ENCODE assay signal across 2 cellular contexts in the genomic region with DNA sequence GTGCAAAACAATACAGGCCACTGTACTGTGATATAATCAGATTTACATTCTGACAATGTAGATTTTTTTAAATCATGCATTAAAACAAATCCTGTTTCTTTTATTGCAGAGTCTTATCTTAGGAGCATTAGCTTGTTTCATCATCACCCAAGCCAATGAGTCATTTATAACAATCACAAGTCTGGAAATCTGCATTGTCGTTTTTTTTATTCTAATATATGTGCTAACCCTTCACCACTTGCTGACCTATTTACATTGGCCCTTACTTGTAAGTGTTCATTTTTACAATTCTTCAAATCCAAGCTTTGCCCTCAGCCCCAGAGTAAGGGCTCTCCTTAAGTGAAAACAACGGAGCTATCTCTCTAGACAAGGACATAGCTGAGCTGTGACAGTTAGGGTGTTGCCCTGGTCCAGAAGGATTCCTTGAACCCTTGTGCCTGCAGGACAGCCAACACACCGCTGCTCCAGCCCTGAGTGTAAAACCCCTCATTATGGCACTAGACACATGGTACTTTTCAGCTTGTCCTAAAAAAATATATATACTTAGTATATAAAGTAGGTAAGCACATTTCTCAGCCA.
TF ChIP-seq lines count a peak whose summit lies in the region.

No MANE protein-coding gene starts in this region.

TF ChIP-seq in A549, 52 proteins besides CTCF, POLR2A, EP300 and RAD21:
- TF ChIP-seq CHD4 (IDR thresholded peaks at IDR 0.05; ENCODE audit: borderline replicate concordance) (no peak), JUNB (IDR thresholded peaks at IDR 0.05) (peak; percentile 51; the same call in 1 of the 2 replicates), CEBPB (IDR thresholded peaks at IDR 0.05) (peak; percentile 24 to 67; a peak in 3 of 4 replicates), FOSL2 (IDR thresholded peaks at IDR 0.05) (peak; percentile 33; the same call in 1 of the 2 replicates), FOSL2 (CRISPR knock-in tag; IDR thresholded peaks at IDR 0.05) (peak; percentile 82)

TF ChIP-seq in K562, 482 proteins besides CTCF, POLR2A, EP300 and RAD21 (continues in another document):
- no peak for TF ChIP-seq KDM5B (IDR thresholded peaks at IDR 0.05; ENCODE audit: insufficient replicate concordance, low read depth, low read length)
- no peak for TF ChIP-seq ZNF57 (CRISPR knock-in tag; IDR thresholded peaks at IDR 0.05)
- TF ChIP-seq ZNF280A (IDR thresholded peaks at IDR 0.05; ENCODE audit: low read depth, partially characterized antibody) = no peak
- no peak for TF ChIP-seq ZNF224 (CRISPR knock-in tag; IDR thresholded peaks at IDR 0.05)
- no peak for TF ChIP-seq MAFK (IDR thresholded peaks at IDR 0.05; ENCODE audit: low read length)
- no peak for TF ChIP-seq SNRNP70 (optimal IDR thresholded peaks at IDR 0.05; ENCODE audit: low read depth, low read length)
- no peak for TF ChIP-seq EP400 (IDR thresholded peaks at IDR 0.05)
- TF ChIP-seq SNIP1 (IDR thresholded peaks at IDR 0.05; ENCODE audit: low read depth) = no peak
- no peak for TF ChIP-seq KAT8 (IDR thresholded peaks at IDR 0.05; ENCODE audit: low read depth)
- TF ChIP-seq, protein P1, sequence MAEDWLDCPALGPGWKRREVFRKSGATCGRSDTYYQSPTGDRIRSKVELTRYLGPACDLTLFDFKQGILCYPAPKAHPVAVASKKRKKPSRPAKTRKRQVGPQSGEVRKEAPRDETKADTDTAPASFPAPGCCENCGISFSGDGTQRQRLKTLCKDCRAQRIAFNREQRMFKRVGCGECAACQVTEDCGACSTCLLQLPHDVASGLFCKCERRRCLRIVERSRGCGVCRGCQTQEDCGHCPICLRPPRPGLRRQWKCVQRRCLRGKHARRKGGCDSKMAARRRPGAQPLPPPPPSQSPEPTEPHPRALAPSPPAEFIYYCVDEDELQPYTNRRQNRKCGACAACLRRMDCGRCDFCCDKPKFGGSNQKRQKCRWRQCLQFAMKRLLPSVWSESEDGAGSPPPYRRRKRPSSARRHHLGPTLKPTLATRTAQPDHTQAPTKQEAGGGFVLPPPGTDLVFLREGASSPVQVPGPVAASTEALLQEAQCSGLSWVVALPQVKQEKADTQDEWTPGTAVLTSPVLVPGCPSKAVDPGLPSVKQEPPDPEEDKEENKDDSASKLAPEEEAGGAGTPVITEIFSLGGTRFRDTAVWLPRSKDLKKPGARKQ (CRISPR knock-in tag; IDR thresholded peaks at IDR 0.05) = no peak
- no peak for TF ChIP-seq GTF2E2 (tag; IDR thresholded peaks at IDR 0.05)
- TF ChIP-seq ZNF24 (IDR thresholded peaks at IDR 0.05) = no peak
- TF ChIP-seq, protein P2, sequence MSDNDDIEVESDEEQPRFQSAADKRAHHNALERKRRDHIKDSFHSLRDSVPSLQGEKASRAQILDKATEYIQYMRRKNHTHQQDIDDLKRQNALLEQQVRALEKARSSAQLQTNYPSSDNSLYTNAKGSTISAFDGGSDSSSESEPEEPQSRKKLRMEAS (CRISPR knock-in tag; IDR thresholded peaks at IDR 0.05) = no peak
- TF ChIP-seq CEBPB (tag; IDR thresholded peaks at IDR 0.05) = peak; percentile 76
- no peak for TF ChIP-seq ZNF436 (CRISPR knock-in tag; IDR thresholded peaks at IDR 0.05)
- TF ChIP-seq, protein P3, sequence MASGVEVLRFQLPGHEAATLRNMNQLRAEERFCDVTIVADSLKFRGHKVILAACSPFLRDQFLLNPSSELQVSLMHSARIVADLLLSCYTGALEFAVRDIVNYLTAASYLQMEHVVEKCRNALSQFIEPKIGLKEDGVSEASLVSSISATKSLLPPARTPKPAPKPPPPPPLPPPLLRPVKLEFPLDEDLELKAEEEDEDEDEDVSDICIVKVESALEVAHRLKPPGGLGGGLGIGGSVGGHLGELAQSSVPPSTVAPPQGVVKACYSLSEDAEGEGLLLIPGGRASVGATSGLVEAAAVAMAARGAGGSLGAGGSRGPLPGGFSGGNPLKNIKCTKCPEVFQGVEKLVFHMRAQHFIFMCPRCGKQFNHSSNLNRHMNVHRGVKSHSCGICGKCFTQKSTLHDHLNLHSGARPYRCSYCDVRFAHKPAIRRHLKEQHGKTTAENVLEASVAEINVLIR (CRISPR knock-in tag; IDR thresholded peaks at IDR 0.05) = no peak
- no peak for TF ChIP-seq RBM25 (IDR thresholded peaks at IDR 0.05; ENCODE audit: low read depth, low read length, severe bottlenecking)
- TF ChIP-seq MCM3 (IDR thresholded peaks at IDR 0.05) = no peak
- peak; percentile 52; the same call in 1 of the 2 replicates for TF ChIP-seq DPF2 (IDR thresholded peaks at IDR 0.05)
- TF ChIP-seq, protein P4, sequence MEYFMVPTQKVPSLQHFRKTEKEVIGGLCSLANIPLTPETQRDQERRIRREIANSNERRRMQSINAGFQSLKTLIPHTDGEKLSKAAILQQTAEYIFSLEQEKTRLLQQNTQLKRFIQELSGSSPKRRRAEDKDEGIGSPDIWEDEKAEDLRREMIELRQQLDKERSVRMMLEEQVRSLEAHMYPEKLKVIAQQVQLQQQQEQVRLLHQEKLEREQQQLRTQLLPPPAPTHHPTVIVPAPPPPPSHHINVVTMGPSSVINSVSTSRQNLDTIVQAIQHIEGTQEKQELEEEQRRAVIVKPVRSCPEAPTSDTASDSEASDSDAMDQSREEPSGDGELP (CRISPR knock-in tag; IDR thresholded peaks at IDR 0.05; ENCODE audit: borderline replicate concordance) = no peak
- TF ChIP-seq ZNF23 (CRISPR knock-in tag; IDR thresholded peaks at IDR 0.05) = no peak
- no peak for TF ChIP-seq ZC3H4 (CRISPR knock-in tag; IDR thresholded peaks at IDR 0.05; ENCODE audit: borderline replicate concordance)
- TF ChIP-seq ATF3 (IDR thresholded peaks at IDR 0.05) = peak; percentile 97
- no peak for TF ChIP-seq ATF3 (CRISPR knock-in tag; conservative IDR thresholded peaks at IDR 0.05)
- TF ChIP-seq ZSCAN29 (IDR thresholded peaks at IDR 0.05) = no peak
- no peak for TF ChIP-seq FOXM1 (IDR thresholded peaks at IDR 0.05; ENCODE audit: low read depth)
- no peak for TF ChIP-seq FOXM1 (CRISPR knock-in tag; IDR thresholded peaks at IDR 0.05; ENCODE audit: low read depth)
- no peak for TF ChIP-seq TBP (optimal IDR thresholded peaks at IDR 0.05; ENCODE audit: low read depth, low read length)
- no peak for TF ChIP-seq ZNF695 (CRISPR knock-in tag; IDR thresholded peaks at IDR 0.05)
- TF ChIP-seq ZNF766 (CRISPR knock-in tag; conservative IDR thresholded peaks at IDR 0.05) = no peak
- no peak for TF ChIP-seq ZNF184 (CRISPR knock-in tag; IDR thresholded peaks at IDR 0.05)
- TF ChIP-seq FOSL1 (tag; conservative IDR thresholded peaks at IDR 0.05) = peak; percentile 87
- peak; percentile 49; the same call in 1 of the 2 replicates for TF ChIP-seq SOX6 (IDR thresholded peaks at IDR 0.05)
- TF ChIP-seq STAG1 (CRISPR knock-in tag; IDR thresholded peaks at IDR 0.05; ENCODE audit: borderline replicate concordance) = no peak
- TF ChIP-seq, protein P5, sequence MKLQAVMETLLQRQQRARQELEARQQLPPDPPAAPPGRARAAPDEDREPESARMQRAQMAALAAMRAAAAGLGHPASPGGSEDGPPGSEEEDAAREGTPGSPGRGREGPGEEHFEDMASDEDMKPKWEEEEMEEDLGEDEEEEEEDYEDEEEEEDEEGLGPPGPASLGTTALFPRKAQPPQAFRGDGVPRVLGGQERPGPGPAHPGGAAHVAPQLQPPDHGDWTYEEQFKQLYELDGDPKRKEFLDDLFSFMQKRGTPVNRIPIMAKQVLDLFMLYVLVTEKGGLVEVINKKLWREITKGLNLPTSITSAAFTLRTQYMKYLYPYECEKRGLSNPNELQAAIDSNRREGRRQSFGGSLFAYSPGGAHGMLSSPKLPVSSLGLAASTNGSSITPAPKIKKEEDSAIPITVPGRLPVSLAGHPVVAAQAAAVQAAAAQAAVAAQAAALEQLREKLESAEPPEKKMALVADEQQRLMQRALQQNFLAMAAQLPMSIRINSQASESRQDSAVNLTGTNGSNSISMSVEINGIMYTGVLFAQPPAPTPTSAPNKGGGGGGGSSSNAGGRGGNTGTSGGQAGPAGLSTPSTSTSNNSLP (IDR thresholded peaks at IDR 0.05; ENCODE audit: borderline replicate concordance, low read depth, low read length) = 0 out of 2 replicates have a peak, but pooled peaks have one; percentile 33
- no peak for TF ChIP-seq ZNF407 (IDR thresholded peaks at IDR 0.05; ENCODE audit: low read depth)
- no peak for TF ChIP-seq NFIX (CRISPR knock-in tag; IDR thresholded peaks at IDR 0.05; ENCODE audit: low read depth)
- no peak for TF ChIP-seq DMBX1 (CRISPR knock-in tag; IDR thresholded peaks at IDR 0.05; ENCODE audit: borderline replicate concordance)
- TF ChIP-seq, protein P6, sequence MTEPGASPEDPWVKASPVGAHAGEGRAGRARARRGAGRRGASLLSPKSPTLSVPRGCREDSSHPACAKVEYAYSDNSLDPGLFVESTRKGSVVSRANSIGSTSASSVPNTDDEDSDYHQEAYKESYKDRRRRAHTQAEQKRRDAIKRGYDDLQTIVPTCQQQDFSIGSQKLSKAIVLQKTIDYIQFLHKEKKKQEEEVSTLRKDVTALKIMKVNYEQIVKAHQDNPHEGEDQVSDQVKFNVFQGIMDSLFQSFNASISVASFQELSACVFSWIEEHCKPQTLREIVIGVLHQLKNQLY (CRISPR knock-in tag; conservative IDR thresholded peaks at IDR 0.05) = no peak
- no peak for TF ChIP-seq ZNF197 (CRISPR knock-in tag; IDR thresholded peaks at IDR 0.05; ENCODE audit: low read depth)
- TF ChIP-seq MEIS2 (IDR thresholded peaks at IDR 0.05; ENCODE audit: partially characterized antibody) = no peak
- no peak for TF ChIP-seq ZFP30 (CRISPR knock-in tag; IDR thresholded peaks at IDR 0.05; ENCODE audit: borderline replicate concordance)
- no peak for TF ChIP-seq ZKSCAN1 (IDR thresholded peaks at IDR 0.05; ENCODE audit: low read depth, low read length)
- peak; percentile 44; the same call in 1 of the 2 replicates for TF ChIP-seq ZNF384 (IDR thresholded peaks at IDR 0.05; ENCODE audit: low read depth, low read length)
- TF ChIP-seq ARID1B (IDR thresholded peaks at IDR 0.05) = peak; percentile 56; the same call in 1 of the 2 replicates
- no peak for TF ChIP-seq SMARCC2 (IDR thresholded peaks at IDR 0.05; ENCODE audit: low read depth)
- TF ChIP-seq CREB1 (IDR thresholded peaks at IDR 0.05) = no peak
- no peak for TF ChIP-seq CREB1 (CRISPR knock-in tag; IDR thresholded peaks at IDR 0.05)
- peak; percentile 61; the same call in 1 of the 2 replicates for TF ChIP-seq SMARCA4 (IDR thresholded peaks at IDR 0.05)
- TF ChIP-seq POU5F1 (IDR thresholded peaks at IDR 0.05; ENCODE audit: borderline replicate concordance, low read depth, low read length, partially characterized antibody) = no peak
